Comparison of ENCODE assay signal across 8 cellular contexts in genomic region chr2:30208453-30208852, GRCh38. TPM values are rescaled to one million over a fixed set of nuclear protein-coding genes. Genes with fewer than 3 reads are reported as not detected.
DNase-seq lines count a peak whose midpoint lies in the region; FAIRE-seq and TF ChIP-seq lines count a peak whose summit lies in the region.

No MANE protein-coding gene starts in this region.

- peaks cover 22% of the 10 kb centered on the region for H3K4me1 Mint-ChIP-seq in activated T-helper 1 cell treated with anti-CD3 and anti-CD28 coated beads, Interleukin-12 subunit alpha, Interleukin-12 subunit beta, Interleukin-2, Interleukin-4 antibody, amounts not matched to agents 30 ng/mL and 10 ng/mL and 1 ng/mL, durations not matched to agents 14 hours and 24 hours and 36 hours (ENCODE audit: low read depth)

- no peak overlapping the region for H3K27ac Mint-ChIP-seq in activated T-helper 1 cell treated with anti-CD3 and anti-CD28 coated beads, Interleukin-12 subunit alpha, Interleukin-12 subunit beta, Interleukin-2, Interleukin-4 antibody, amounts not matched to agents 30 ng/mL and 10 ng/mL and 1 ng/mL, durations not matched to agents 14 hours and 24 hours and 36 hours

- H3K4me3 ChIP-seq in bronchial epithelial cell (ENCODE audit: low read depth, low read length): no peak overlapping the region

- intact Hi-C loops in activated T-helper 1 cell treated with anti-CD3 and anti-CD28 coated beads, Interleukin-12 subunit alpha, Interleukin-12 subunit beta, Interleukin-2, Interleukin-4 antibody, amounts not matched to agents 30 ng/mL and 10 ng/mL and 1 ng/mL, durations not matched to agents 14 hours and 24 hours and 36 hours (cut with micrococcal nuclease): loop anchor here (1.0 to 2.0 kb wide), 6 partner anchors 26 to 503 kb away; no protein-coding TSS in a partner anchor

- no peaks in the 10 kb centered on the region for H3K36me3 ChIP-seq in bronchial epithelial cell (ENCODE audit: control insufficient read depth, insufficient read depth, low read length)

- in situ Hi-C loops in SK-MEL-5 (cut with HindIII; ENCODE audit: low pct_unique_long_range_greater_than_20kb, low sequenced_read_pairs): no loop called here

- TF ChIP-seq CTCF in bronchial epithelial cell (IDR thresholded peaks at IDR 0.05; ENCODE audit: insufficient read depth, low read length, severe bottlenecking): peak; percentile 84

- no peaks in the 10 kb centered on the region for H3K36me3 Mint-ChIP-seq in activated T-helper 1 cell treated with anti-CD3 and anti-CD28 coated beads, Interleukin-12 subunit alpha, Interleukin-12 subunit beta, Interleukin-2, Interleukin-4 antibody, amounts not matched to agents 30 ng/mL and 10 ng/mL and 1 ng/mL, durations not matched to agents 14 hours and 24 hours and 36 hours (ENCODE audit: low read depth)

- no peak overlapping the region for H3K4me3 Mint-ChIP-seq in activated T-helper 1 cell treated with anti-CD3 and anti-CD28 coated beads, Interleukin-12 subunit alpha, Interleukin-12 subunit beta, Interleukin-2, Interleukin-4 antibody, amounts not matched to agents 30 ng/mL and 10 ng/mL and 1 ng/mL, durations not matched to agents 14 hours and 24 hours and 36 hours

- H3K27me3 ChIP-seq in bronchial epithelial cell (ENCODE audit: control insufficient read depth, insufficient read depth, low read length): peaks cover 1% of the 10 kb centered on the region

- DNase-seq in SIG-M5 treated with dmso at 0.1 percent for 504 hours (lab: John Stamatoyannopoulos, UW; ENCODE audit: unreplicated experiment) (peak; percentile 45), SIG-M5 (lab: John Stamatoyannopoulos, UW) (no peak), LoVo (ENCODE audit: low spot score) (peak; percentile 66), SK-MEL-5 (ENCODE audit: low read depth, low spot score) (peak; percentile 88), bronchial epithelial cell (ENCODE audit: low read depth) (peak; percentile 61), iris pigment epithelial cell (ENCODE audit: low read depth) (peak; percentile 74)
- peak; percentile 40 to 50 for DNase-seq in stimulated activated CD4-positive, alpha-beta T cell treated with anti-CD3 and anti-CD28 coated beads, Interleukin-2, amount 100 ng/mL, for 24 hours
- DNase-seq in activated T-helper 1 cell treated with anti-CD3 and anti-CD28 coated beads, Interleukin-12 subunit alpha, Interleukin-12 subunit beta, Interleukin-2, Interleukin-4 antibody, amounts not matched to agents 30 ng/mL and 10 ng/mL and 1 ng/mL, durations not matched to agents 14 hours and 24 hours and 36 hours (ENCODE audit: low spot score): no peak

- FAIRE-seq in bronchial epithelial cell (lab: Jason Lieb, UNC): peak; percentile 50

- no peaks in the 10 kb centered on the region for H3K9me3 Mint-ChIP-seq in activated T-helper 1 cell treated with anti-CD3 and anti-CD28 coated beads, Interleukin-12 subunit alpha, Interleukin-12 subunit beta, Interleukin-2, Interleukin-4 antibody, amounts not matched to agents 30 ng/mL and 10 ng/mL and 1 ng/mL, durations not matched to agents 14 hours and 24 hours and 36 hours

- H3K27me3 Mint-ChIP-seq in activated T-helper 1 cell treated with anti-CD3 and anti-CD28 coated beads, Interleukin-12 subunit alpha, Interleukin-12 subunit beta, Interleukin-2, Interleukin-4 antibody, amounts not matched to agents 30 ng/mL and 10 ng/mL and 1 ng/mL, durations not matched to agents 14 hours and 24 hours and 36 hours (ENCODE audit: insufficient read depth): peaks cover 6% of the 10 kb centered on the region

RNA-seq across cellular contexts. Expression of gene LBH, which starts 22.9 kb away (rescaled TPM):
- 14.4 and 20.1 TPM in 2 replicates for total RNA-seq in SK-MEL-5 (2014; rRNA removed; shearing (Covaris generic))
- 20.2 and 23.3 TPM in 2 replicates for polyA plus RNA-seq in SK-MEL-5 (2015; cell fraction: cytosol; rRNA removed)
- polyA plus RNA-seq in SK-MEL-5 (2015; cell fraction: nucleus; rRNA removed): 2.7 and 2.8 TPM in 2 replicates
- 6.9 and 18.7 TPM in 2 replicates for total RNA-seq in bronchial epithelial cell
- 306 and 313 TPM in 2 replicates for total RNA-seq in activated T-helper 1 cell treated with anti-CD3 and anti-CD28 coated beads, Interleukin-12 subunit alpha, Interleukin-12 subunit beta, Interleukin-2, Interleukin-4 antibody, amounts not matched to agents 30 ng/mL and 10 ng/mL and 1 ng/mL, durations not matched to agents 14 hours and 24 hours and 36 hours

Comparison
In these comparisons a context has a peak if more than half of its experiments do, and no peak if none do; other contexts are left out.
1. DNase-seq: peak in SIG-M5 treated with dmso at 0.1 percent for 504 hours (single experiment), LoVo (single experiment), SK-MEL-5 (single experiment), bronchial epithelial cell (single experiment), iris pigment epithelial cell (single experiment) and stimulated activated CD4-positive, alpha-beta T cell treated with anti-CD3 and anti-CD28 coated beads, Interleukin-2, amount 100 ng/mL, for 24 hours (2 of 2); none in SIG-M5 (single experiment) and activated T-helper 1 cell treated with anti-CD3 and anti-CD28 coated beads, Interleukin-12 subunit alpha, Interleukin-12 subunit beta, Interleukin-2, Interleukin-4 antibody, amounts not matched to agents 30 ng/mL and 10 ng/mL and 1 ng/mL, durations not matched to agents 14 hours and 24 hours and 36 hours (single experiment).
2. RNA of gene LBH, which starts 22.9 kb away (total RNA-seq): 306 to 313 TPM in activated T-helper 1 cell treated with anti-CD3 and anti-CD28 coated beads, Interleukin-12 subunit alpha, Interleukin-12 subunit beta, Interleukin-2, Interleukin-4 antibody, amounts not matched to agents 30 ng/mL and 10 ng/mL and 1 ng/mL, durations not matched to agents 14 hours and 24 hours and 36 hours; 14.4 to 20.1 TPM in SK-MEL-5 and 6.9 to 18.7 TPM in bronchial epithelial cell; every median in the first group is over 10 times any median in the second.